ENCODE assay signal across 8 cellular contexts in the genomic region with DNA sequence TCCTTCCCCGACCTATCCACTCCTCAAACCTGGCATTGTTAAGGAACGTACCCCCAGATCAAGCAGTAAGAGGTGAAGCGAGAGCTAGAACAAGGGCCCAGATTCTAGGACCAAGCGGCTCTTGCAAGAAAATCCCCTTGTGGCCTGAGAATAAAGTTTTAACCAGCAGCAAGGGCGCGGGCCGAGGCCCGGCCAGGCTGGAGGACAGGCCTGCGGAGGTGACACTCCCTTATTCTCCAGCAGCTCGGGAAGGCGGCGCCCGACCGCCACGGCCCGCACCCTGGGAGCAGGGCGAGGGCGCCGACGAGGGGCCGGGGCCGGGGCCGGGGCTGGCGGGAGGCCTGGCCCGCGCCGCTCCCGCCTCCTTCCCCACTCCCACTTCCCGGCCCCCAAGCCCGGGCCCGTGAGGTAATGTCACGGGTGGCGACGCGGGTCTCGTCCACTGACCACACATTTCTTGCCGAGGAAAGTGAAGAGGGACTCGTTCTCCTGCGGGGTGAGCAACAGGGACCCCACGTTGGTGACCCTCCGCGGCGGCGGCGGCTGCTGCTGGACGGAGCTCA. TPM values are rescaled to one million over a fixed set of nuclear protein-coding genes. Genes with fewer than 3 reads are reported as not detected.
A peak's percentile ranks its signal among the peaks of the same experiment; 100 is the strongest.
DNase-seq lines count a peak whose midpoint lies in the region; ATAC-seq, FAIRE-seq and TF ChIP-seq lines count a peak whose summit lies in the region.

No MANE protein-coding gene starts in this region.

- H3K4me3 Mint-ChIP-seq in activated T-cell treated with anti-CD3 and anti-CD28 coated beads, Interleukin-2, amount 50 U/mL, for 4 hours: peak overlapping the region; percentile 91
- H3K4me3 Mint-ChIP-seq in naive thymus-derived CD8-positive, alpha-beta T cell: peak overlapping the region; percentile 87 to 98 (median 95)

- H3K27ac Mint-ChIP-seq in naive thymus-derived CD8-positive, alpha-beta T cell: peak overlapping the region; percentile 89 to 97 (median 93)

- ATAC-seq in activated T-cell treated with anti-CD3 and anti-CD28 coated beads, Interleukin-2, amount 50 U/mL, for 4 hours: peak; percentile 35 to 36
- peak; percentile 17 to 27 for ATAC-seq in naive thymus-derived CD8-positive, alpha-beta T cell

- H3K36me3 Mint-ChIP-seq in activated T-cell treated with anti-CD3 and anti-CD28 coated beads, Interleukin-2, amount 50 U/mL, for 4 hours (ENCODE audit: insufficient read depth): peaks cover 9% of the 10 kb centered on the region
- peaks cover 0 to 3% (median 2%) of the 10 kb centered on the region in 3 donors for H3K36me3 Mint-ChIP-seq in naive thymus-derived CD8-positive, alpha-beta T cell

- POLR2A ChIA-PET in naive thymus-derived CD8-positive, alpha-beta T cell (lab: Charles Lee): interaction anchor here (0.7 to 3.2 kb wide), 11 partner anchors 9 to 215 kb away, joined by 3 to 32 read pairs (median 4); a partner anchor contains a TSS

- peaks cover 65% of the 10 kb centered on the region for H3K4me1 Mint-ChIP-seq in activated T-cell treated with anti-CD3 and anti-CD28 coated beads, Interleukin-2, amount 50 U/mL, for 4 hours (ENCODE audit: low read depth)
- peaks cover 41 to 74% (median 69%) of the 10 kb centered on the region in 4 donors for H3K4me1 Mint-ChIP-seq in naive thymus-derived CD8-positive, alpha-beta T cell

- no peak for TF ChIP-seq POLR2A in GM12891 (IDR thresholded peaks at IDR 0.05; ENCODE audit: low read depth, low read length)

- H3K9me3 Mint-ChIP-seq in activated T-cell treated with anti-CD3 and anti-CD28 coated beads, Interleukin-2, amount 50 U/mL, for 4 hours: no peaks in the 10 kb centered on the region
- H3K9me3 Mint-ChIP-seq in naive thymus-derived CD8-positive, alpha-beta T cell: no peaks in the 10 kb centered on the region

- no peak for FAIRE-seq in GM12891 (lab: Jason Lieb, UNC)

- peak; percentile 20 for DNase-seq in GM12891 (ENCODE audit: insufficient read length, low spot score)
- peak; percentile 50 for DNase-seq in HCEC 1CT
- peak; percentile 57 for DNase-seq in M059J (ENCODE audit: low read depth)
- DNase-seq in activated T-cell treated with anti-CD3 and anti-CD28 coated beads, Interleukin-2, amount 50 U/mL, for 4 hours: no peak
- DNase-seq in fibroblast of peridontal ligament (ENCODE audit: extremely low read depth): peak; percentile 31
- DNase-seq in naive thymus-derived CD8-positive, alpha-beta T cell: peak in 6 of 10 donors; percentile 4 to 62 (median 26)
- DNase-seq in ureter (ENCODE audit: low spot score): peak; percentile 51
- DNase-seq in NCI-H524 treated with DMSO at 0.1 percent for 48 hours (lab: John Stamatoyannopoulos, UW): no peak

- H3K27me3 Mint-ChIP-seq in activated T-cell treated with anti-CD3 and anti-CD28 coated beads, Interleukin-2, amount 50 U/mL, for 4 hours (ENCODE audit: low read depth): no peaks in the 10 kb centered on the region
- H3K27me3 Mint-ChIP-seq in naive thymus-derived CD8-positive, alpha-beta T cell: no peaks in the 10 kb centered on the region

TF ChIP-seq in GM12891, 5 proteins besides CTCF, POLR2A, EP300 and RAD21:
- no peak for TF ChIP-seq POU2F2 (IDR thresholded peaks at IDR 0.05; ENCODE audit: low read depth, low read length)
- no peak for TF ChIP-seq TAF1 (IDR thresholded peaks at IDR 0.05; ENCODE audit: low read depth, low read length)
- no peak for TF ChIP-seq PAX5 (IDR thresholded peaks at IDR 0.05; ENCODE audit: insufficient read depth, low read length, severe bottlenecking)
- no peak for TF ChIP-seq POLR2AphosphoS5 (IDR thresholded peaks at IDR 0.05; ENCODE audit: low read depth, low read length)
- no peak for TF ChIP-seq SPI1 (IDR thresholded peaks at IDR 0.05; ENCODE audit: low read depth, low read length)

RNA-seq across cellular contexts. Expression of a gene that starts 0.6 kb away (rescaled TPM):
- 2.3 TPM for polyA plus RNA-seq in GM12891 (2012; ENCODE audit: low read depth, missing spikeins)
- 9.2 and 19.7 TPM in 2 replicates for total RNA-seq in M059J (2014; rRNA removed; shearing (Covaris generic))
- total RNA-seq in activated T-cell treated with anti-CD3 and anti-CD28 coated beads, Interleukin-2, amount 50 U/mL, for 4 hours: 1 to 10 TPM; 4.7 to 5.4 (median 5.3) TPM
- total RNA-seq in naive thymus-derived CD8-positive, alpha-beta T cell: 10 to 100 TPM; 14.3 to 15.6 TPM
- polyA plus RNA-seq in naive thymus-derived CD8-positive, alpha-beta T cell: 1 to 10 TPM; 2.5 to 3.0 (median 2.9) TPM
- 59.4 TPM for total RNA-seq in ureter

Comparison
In these comparisons a context has a peak if more than half of its experiments do, and no peak if none do; other contexts are left out.
1. DNase-seq: peak in GM12891 (single experiment), HCEC 1CT (single experiment), M059J (single experiment), fibroblast of peridontal ligament (single experiment), naive thymus-derived CD8-positive, alpha-beta T cell (6 of 10) and ureter (single experiment); none in activated T-cell treated with anti-CD3 and anti-CD28 coated beads, Interleukin-2, amount 50 U/mL, for 4 hours (single experiment) and NCI-H524 treated with DMSO at 0.1 percent for 48 hours (single experiment).